ENCODE assay signal across 8 cellular contexts in the genomic region with DNA sequence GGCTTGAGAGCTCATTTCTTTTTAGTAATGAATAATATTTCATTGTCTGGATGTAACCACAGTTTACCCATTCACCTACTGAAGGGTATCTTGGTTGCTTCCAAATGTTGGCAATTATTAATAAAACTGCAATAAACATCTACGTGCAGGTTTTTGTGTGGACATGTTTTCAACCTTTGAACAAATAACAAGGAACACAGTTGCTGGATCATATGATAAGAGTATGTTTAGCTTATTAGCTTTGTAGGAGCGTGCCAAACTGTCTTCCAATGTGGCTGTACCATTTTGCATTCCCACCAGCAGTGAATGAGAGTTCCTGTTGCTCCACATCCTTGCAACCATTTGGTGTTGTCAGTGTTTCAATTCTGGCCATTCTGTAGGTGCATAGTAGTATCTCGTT.
"Had no signal": no experiment of that assay in that cellular context is flagged by ENCODE, and none has a peak within 500 bp of the region (broad histone marks: within the 10 kb centered on the region; RNA-seq: fewer than 3 reads in every experiment).

No MANE protein-coding gene starts in this region.

- H3K27ac Mint-ChIP-seq: GM23338, H9, HFFc6, IgD-negative memory B cell had no signal

- H3K27ac ChIP-seq: HL-60 had no signal

- DNase-seq: H9, HFFc6, KBM-7 had no signal

- H3K4me3 Mint-ChIP-seq: GM23338, H9, HFFc6, IgD-negative memory B cell had no signal

- H3K27me3 Mint-ChIP-seq: IgD-negative memory B cell had no signal

- H3K4me3 ChIP-seq: GM23338 had no signal

- ATAC-seq: GM23338, HCT116, HepG2 had no signal

- H3K9me3 Mint-ChIP-seq: GM23338, H9, HFFc6 had no signal

- H3K4me1 Mint-ChIP-seq: GM23338 had no signal
